8 cellular contexts compared by ENCODE assay signal in the genomic region with DNA sequence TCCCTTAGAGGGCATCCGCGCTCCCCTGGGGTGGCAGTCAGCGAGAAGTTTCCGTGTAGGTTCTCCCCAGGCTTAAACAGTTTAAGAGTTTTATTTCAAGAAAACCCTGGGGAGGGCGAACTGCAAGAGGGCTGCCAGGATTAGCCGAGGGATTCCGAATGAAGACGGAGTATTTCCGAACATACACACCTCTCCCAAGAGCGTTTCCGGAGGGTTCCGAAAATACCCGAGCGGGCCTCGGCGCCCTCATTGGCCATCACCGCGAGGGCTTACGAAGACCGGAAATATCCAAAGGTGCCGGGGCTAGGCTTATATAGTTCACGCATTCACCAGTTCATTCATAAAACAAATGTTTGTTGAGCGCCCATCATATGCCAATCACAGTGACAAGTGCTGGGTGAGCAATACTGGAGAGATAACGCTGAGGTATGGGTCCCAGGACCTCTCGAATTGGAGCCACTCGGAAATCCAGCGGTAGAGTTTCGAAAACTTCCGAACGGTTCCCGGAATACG. TPM values are rescaled to one million over a fixed set of nuclear protein-coding genes. Genes with fewer than 3 reads are reported as not detected.
A peak's percentile ranks its signal among the peaks of the same experiment; 100 is the strongest.
DNase-seq lines count a peak whose midpoint lies in the region; ATAC-seq lines count a peak whose summit lies in the region.

No MANE protein-coding gene starts in this region.

- H3K4me1 ChIP-seq in mucosa of stomach (ENCODE audit: control insufficient read depth, insufficient read depth, low read length): peaks cover 52% of the 10 kb centered on the region

- no peaks in the 10 kb centered on the region for H3K27me3 Mint-ChIP-seq in activated T-cell treated with anti-CD3 and anti-CD28 coated beads, Interleukin-2, amount 50 U/mL, for 24 hours

- peak overlapping the region; percentile 74 for H3K9ac ChIP-seq in mucosa of stomach (ENCODE audit: low read length)

- H3K27ac Mint-ChIP-seq in activated T-cell treated with anti-CD3 and anti-CD28 coated beads, Interleukin-2, amount 50 U/mL, for 24 hours: peak overlapping the region; percentile 99

- H3K4me3 ChIP-seq in Jurkat, Clone E6-1 (ENCODE audit: low read length): peak overlapping the region; percentile 99
- H3K4me3 ChIP-seq in mucosa of stomach (ENCODE audit: low read length): peak overlapping the region; percentile 85

- peaks cover 10% of the 10 kb centered on the region for H3K36me3 ChIP-seq in mucosa of stomach (ENCODE audit: control insufficient read depth, insufficient read depth, low read length)

- H3K9me3 ChIP-seq in mucosa of stomach (ENCODE audit: control insufficient read depth, low read length): no peaks in the 10 kb centered on the region

- H3K4me1 Mint-ChIP-seq in activated T-cell treated with anti-CD3 and anti-CD28 coated beads, Interleukin-2, amount 50 U/mL, for 24 hours (ENCODE audit: low read depth): peaks cover 55% of the 10 kb centered on the region

- ATAC-seq in GM21717 (IDR thresholded peaks at IDR 0.05; ENCODE audit: unreplicated experiment) (peak; percentile 48), esophagus mucosa (peak; percentile 80)

- H3K36me3 Mint-ChIP-seq in activated T-cell treated with anti-CD3 and anti-CD28 coated beads, Interleukin-2, amount 50 U/mL, for 24 hours (ENCODE audit: low read depth): peaks cover 72% of the 10 kb centered on the region

- DNase-seq in D341Med (ENCODE audit: low spot score) (peak; percentile 92), OCI-M2 (lab: John Stamatoyannopoulos, UW; ENCODE audit: unreplicated experiment) (peak; percentile 99)
- peak; percentile 97 for DNase-seq in Jurkat, Clone E6-1 (ENCODE audit: low read depth, low spot score)
- DNase-seq in activated T-cell treated with anti-CD3 and anti-CD28 coated beads, Interleukin-2, amount 50 U/mL, for 24 hours: peak; percentile 96
- peak; percentile 80 to 88 for DNase-seq in stimulated activated CD8-positive, alpha-beta memory T cell treated with anti-CD3 and anti-CD28 coated beads, Interleukin-4, amount 100 ng/mL, for 4 hours (ENCODE audit: low read depth in 2 of 2, low spot score in 1 of 2)

- H3K4me3 Mint-ChIP-seq in activated T-cell treated with anti-CD3 and anti-CD28 coated beads, Interleukin-2, amount 50 U/mL, for 24 hours: peak overlapping the region; percentile 92

- H3K9me3 Mint-ChIP-seq in activated T-cell treated with anti-CD3 and anti-CD28 coated beads, Interleukin-2, amount 50 U/mL, for 24 hours: no peaks in the 10 kb centered on the region

- no peaks in the 10 kb centered on the region for H3K27me3 ChIP-seq in mucosa of stomach (ENCODE audit: control insufficient read depth, insufficient read depth, low read length)

RNA-seq across cellular contexts. Expression of a gene that starts 0.4 kb away (rescaled TPM):
- 3,231 TPM for polyA plus RNA-seq in Jurkat, Clone E6-1 (2012; ENCODE audit: insufficient read depth, insufficient read length)
- 1,895 TPM for total RNA-seq in esophagus mucosa

RNA-seq across cellular contexts. Expression of a gene that starts 1.2 kb away (rescaled TPM):
- 5.0 TPM for polyA plus RNA-seq in Jurkat, Clone E6-1 (2012; ENCODE audit: insufficient read depth, insufficient read length)
- 25.6 TPM for total RNA-seq in esophagus mucosa

RNA-seq across cellular contexts. Expression of a gene that starts 8.7 kb away (rescaled TPM):
- not detected for polyA plus RNA-seq in Jurkat, Clone E6-1 (2012; ENCODE audit: insufficient read depth, insufficient read length)
- not detected for total RNA-seq in esophagus mucosa

RNA-seq across cellular contexts. Expression of a gene that starts 15.0 kb away (rescaled TPM):
- polyA plus RNA-seq in Jurkat, Clone E6-1 (2012; ENCODE audit: insufficient read depth, insufficient read length): not detected
- total RNA-seq in esophagus mucosa: 0.24 TPM

RNA-seq across cellular contexts. Expression of a gene that starts 22.2 kb away (rescaled TPM):
- polyA plus RNA-seq in Jurkat, Clone E6-1 (2012; ENCODE audit: insufficient read depth, insufficient read length): not detected
- total RNA-seq in esophagus mucosa: not detected

Comparison
In these comparisons a context has a peak if more than half of its experiments do, and no peak if none do; other contexts are left out.
1. Peak in every context shown above with its lines: DNase-seq, ATAC-seq and H3K4me3 ChIP-seq.